In the genomic region with DNA sequence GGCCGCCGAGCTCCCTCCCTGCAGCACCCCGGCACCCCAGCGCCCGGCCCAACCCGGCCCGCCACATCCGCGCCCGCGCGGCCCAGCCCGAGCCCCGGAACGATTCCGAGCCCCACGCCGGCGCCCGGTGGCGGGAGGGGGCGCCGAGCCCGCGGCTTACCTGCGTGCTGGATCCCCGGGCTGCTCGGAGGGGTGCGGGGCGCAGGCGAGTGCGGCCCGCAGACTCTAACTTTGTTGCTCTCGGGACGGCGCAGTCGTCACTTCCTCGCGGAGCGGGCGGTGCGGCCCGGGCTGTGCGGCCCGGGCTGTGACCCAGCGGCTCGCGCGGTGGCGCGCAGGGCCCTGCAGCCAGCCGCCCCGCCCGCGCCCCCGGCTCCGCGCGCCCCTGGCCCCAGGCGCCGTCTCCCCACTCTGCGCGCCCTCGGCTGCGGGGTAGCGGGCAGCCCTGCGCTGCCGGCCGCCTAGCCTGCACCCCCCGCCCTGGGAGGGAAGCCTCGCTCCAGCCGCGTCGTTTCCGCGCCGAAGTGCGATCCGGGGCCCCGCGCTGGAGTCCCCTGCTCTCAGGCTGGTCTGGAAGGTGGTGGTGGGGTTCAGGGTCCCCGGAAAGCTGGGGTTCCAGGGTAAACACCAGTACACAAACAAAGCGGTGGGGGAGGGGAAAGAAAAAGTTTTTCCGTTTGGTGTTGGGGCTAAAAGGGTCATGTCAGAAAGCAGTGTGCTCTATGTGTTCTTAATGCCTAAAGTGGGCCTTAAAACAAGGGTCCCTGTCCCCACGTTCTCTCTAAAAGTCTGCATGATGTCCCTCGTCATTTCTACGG, we compare ENCODE assay signal across 8 cellular contexts.
A peak's percentile ranks its signal among the peaks of the same experiment; 100 is the strongest.
DNase-seq lines count a peak whose midpoint lies in the region; ATAC-seq and TF ChIP-seq lines count a peak whose summit lies in the region.

No MANE protein-coding gene starts in this region.

- intact Hi-C loops in A673 (cut with micrococcal nuclease; ENCODE audit: unreplicated experiment), result no loop called here

- peak overlapping the region; percentile 72 for H3K4me3 ChIP-seq in A673 (ENCODE audit: low read depth, low read length, poor library complexity, severe bottlenecking)

- BruUV-seq in A673 (replicated peaks; lab: Mats Ljungman, UMichigan), result no TSS peak

- no peaks in the 10 kb centered on the region for H3K9me3 ChIP-seq in A673 (ENCODE audit: low read depth, low read length, poor library complexity, severe bottlenecking)

- H3K27ac ChIP-seq in A673 (ENCODE audit: low read depth, low read length, poor library complexity, severe bottlenecking), result peak overlapping the region; percentile 86

- ATAC-seq in GM18520 (IDR thresholded peaks at IDR 0.05; ENCODE audit: unreplicated experiment), result peak; percentile 40

- peaks cover 36% of the 10 kb centered on the region for H3K4me1 ChIP-seq in A673 (ENCODE audit: insufficient read depth, low read length, poor library complexity, severe bottlenecking)

- POLR2A ChIA-PET in A673 (lab: Charles Lee; ENCODE audit: low non-redundant PET), result interaction anchor here (1.0 kb wide), 1 partner anchor 11 kb away, joined by 13 read pairs; no protein-coding TSS in a partner anchor

- no peaks in the 10 kb centered on the region for H3K27me3 ChIP-seq in A673 (replicated peaks; ENCODE audit: insufficient read depth, low read depth, low read length, poor library complexity)

- no peaks in the 10 kb centered on the region for H3K36me3 ChIP-seq in A673 (ENCODE audit: insufficient read depth, low read length, poor library complexity, severe bottlenecking)

- CTCF ChIA-PET in A673 (lab: Charles Lee), result no interaction called here

- no peak for TF ChIP-seq CTCF in A673 (conservative IDR thresholded peaks at IDR 0.05; ENCODE audit: low read depth, low read length)

- DNase-seq in A673 (ENCODE audit: low spot score), result peak; percentile 57
- DNase-seq in HT-29 (ENCODE audit: low spot score), result peak; percentile 29
- peak; percentile 68 for DNase-seq in activated CD4-positive, alpha-beta T cell treated with anti-CD3 and anti-CD28 coated beads for 48 hours
- DNase-seq in ecto neural progenitor cell (ENCODE audit: low spot score), result peak; percentile 79
- peak; percentile 61 to 77 for DNase-seq in lung microvascular endothelial cell (ENCODE audit: low read depth in 2 of 2)
- peak; percentile 41 for DNase-seq in stimulated activated CD8-positive, alpha-beta memory T cell treated with anti-CD3 and anti-CD28 coated beads, Interleukin-4, amount 100 ng/mL, for 24 hours (ENCODE audit: low read depth)
- no peak for DNase-seq in ureter (ENCODE audit: low spot score)
